22 cellular contexts compared by ENCODE assay signal in genomic region chr19:56299688-56300087, GRCh38. TPM values are rescaled to one million over a fixed set of nuclear protein-coding genes. Genes with fewer than 3 reads are reported as not detected.
"Had no signal": no experiment of that assay in that cellular context is flagged by ENCODE, and none has a peak within 500 bp of the region (broad histone marks: within the 10 kb centered on the region; RNA-seq: fewer than 3 reads in every experiment).

No MANE protein-coding gene starts in this region.

- H3K27ac ChIP-seq: RWPE1, SJSA1, SK-N-MC had no signal

- H3K4me1 ChIP-seq: SJSA1 had no signal

- H3K36me3 ChIP-seq: SJSA1 had no signal

- H3K9me3 ChIP-seq: SJSA1 had no signal

- H3K4me3 ChIP-seq: SJSA1, SK-N-MC had no signal

- DNase-seq: KBM-7, MV-4-11, NCI-H1048, NCI-H1105, NCI-H1417, NCI-H1436 treated with DMSO at 0.1 percent for 48 hours, NCI-H1694, NCI-H187 treated with DMSO at 0.1 percent for 48 hours, NCI-H2029 treated with DMSO at 0.1 percent for 48 hours, NCI-H2171 treated with DMSO at 0.1 percent for 48 hours, NCI-H345, NCI-H446 treated with DMSO at 0.1 percent for 48 hours, NCI-H510A treated with DMSO at 0.1 percent for 48 hours, NCI-H526 treated with DMSO at 0.1 percent for 48 hours, NCI-H748 treated with DMSO at 0.1 percent for 48 hours, SIG-M5 had no signal

- H3K27me3 ChIP-seq: SJSA1 had no signal

RNA-seq across cellular contexts. Expression of gene EDDM13, which starts 27.1 kb away (rescaled TPM):
- total RNA-seq: HT-29, LHCN-M2, MCF 10A, SJSA1 had no signal
